19 cellular contexts compared by ENCODE assay signal in the genomic region with DNA sequence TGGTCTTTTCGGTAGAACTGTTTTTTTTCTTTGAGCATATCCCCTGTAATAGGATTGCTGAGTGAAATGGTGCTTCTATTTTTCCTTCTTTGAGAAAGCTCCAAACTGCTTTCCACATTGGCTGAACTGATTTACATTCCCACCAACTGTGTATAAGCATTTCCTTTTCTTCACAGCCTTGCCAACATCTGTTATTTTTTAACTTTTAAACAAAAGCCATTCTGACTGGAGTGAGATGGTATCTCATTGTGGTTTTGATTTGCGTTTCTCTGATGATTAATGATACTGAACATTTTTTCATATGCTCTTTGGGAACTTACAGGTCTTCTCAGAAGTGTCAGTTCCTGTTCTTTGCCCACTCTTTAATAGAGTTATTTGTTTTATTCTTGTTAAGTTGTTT.
DNase-seq lines count a peak whose midpoint lies in the region; ATAC-seq and TF ChIP-seq lines count a peak whose summit lies in the region.
"Had no signal": no experiment of that assay in that cellular context is flagged by ENCODE, and none has a peak within 500 bp of the region (broad histone marks: within the 10 kb centered on the region; RNA-seq: fewer than 3 reads in every experiment).

No MANE protein-coding gene starts in this region.

- DNase-seq in A172 (ENCODE audit: low spot score) = peak; percentile 11
- DNase-seq in H4 (ENCODE audit: low spot score) = peak; percentile 27
- peak; percentile 63 for DNase-seq in fibroblast of the conjunctiva (ENCODE audit: low read depth)
- DNase-seq in left ventricle myocardium inferior = no peak
- no peak for DNase-seq in NK-92 (lab: John Stamatoyannopoulos, UW; ENCODE audit: unreplicated experiment)
- DNase-seq: activated T-cell treated with anti-CD3 and anti-CD28 coated beads for 4 hours; colonic mucosa; COR-L47; esophagus squamous epithelium; midbrain; NCI-H1436; NCI-H524 treated with DMSO at 0.1 percent for 48 hours; occipital lobe; small intestine; stimulated activated naive CD8-positive, alpha-beta T cell treated with anti-CD3 and anti-CD28 coated beads, Interleukin-15, Interleukin-2, amounts not matched to agents 100 U/mL and 50 U/mL, for 24 hours had no signal

- H3K27me3 ChIP-seq in left ventricle myocardium inferior (ENCODE audit: low read depth) = no peaks in the 10 kb centered on the region
- H3K27me3 ChIP-seq: colonic mucosa, esophagus squamous epithelium, vagina had no signal

- ATAC-seq in SK-N-SH treated with all-trans-retinoic acid at 6 μM for 48 hours (peak; percentile 40; the same call in 1 of the 3 replicates), GM19455 (IDR thresholded peaks at IDR 0.05; ENCODE audit: unreplicated experiment) (no peak), esophagus mucosa (no peak)
- ATAC-seq: stimulated activated naive CD8-positive, alpha-beta T cell treated with anti-CD3 and anti-CD28 coated beads, Interleukin-15, Interleukin-2, amounts not matched to agents 100 U/mL and 50 U/mL, for 24 hours had no signal

- H3K4me1 ChIP-seq in left ventricle myocardium inferior = no peaks in the 10 kb centered on the region
- H3K4me1 ChIP-seq: colonic mucosa, esophagus squamous epithelium, vagina had no signal

- H3K36me3 ChIP-seq in left ventricle myocardium inferior = no peaks in the 10 kb centered on the region
- H3K36me3 ChIP-seq: colonic mucosa, esophagus squamous epithelium, vagina had no signal

- H3K4me3 ChIP-seq in left ventricle myocardium inferior = no peak overlapping the region
- H3K4me3 ChIP-seq: colonic mucosa, esophagus squamous epithelium, vagina had no signal

- no peak overlapping the region for H3K27ac ChIP-seq in left ventricle myocardium inferior (replicated peaks)
- H3K27ac ChIP-seq: colonic mucosa, esophagus squamous epithelium, vagina had no signal

- H3K9me3 ChIP-seq in left ventricle myocardium inferior (replicated peaks) = peaks cover 22% of the 10 kb centered on the region
- H3K9me3 ChIP-seq: colonic mucosa, esophagus squamous epithelium, vagina had no signal

- TF ChIP-seq CTCF in left ventricle myocardium inferior (IDR thresholded peaks at IDR 0.05; ENCODE audit: borderline replicate concordance) = no peak

- intact Hi-C loops in left ventricle myocardium inferior (cut with micrococcal nuclease) = no loop called here

TF ChIP-seq in SK-N-SH treated with all-trans-retinoic acid at 6 μM for 48 hours, 23 proteins besides CTCF, POLR2A, EP300 and RAD21:
- TF ChIP-seq BACH2 (CRISPR knock-in tag; IDR thresholded peaks at IDR 0.05; ENCODE audit: borderline replicate concordance) (no peak), ZC3H10 (CRISPR knock-in tag; IDR thresholded peaks at IDR 0.05) (no peak), OSR1 (CRISPR knock-in tag; IDR thresholded peaks at IDR 0.05) (no peak), PPARA (CRISPR knock-in tag; IDR thresholded peaks at IDR 0.05; ENCODE audit: borderline replicate concordance) (no peak), ZFP30 (CRISPR knock-in tag; IDR thresholded peaks at IDR 0.05) (no peak), ARNTL (CRISPR knock-in tag; IDR thresholded peaks at IDR 0.05; ENCODE audit: borderline replicate concordance, low read depth) (no peak), RARB (CRISPR knock-in tag; IDR thresholded peaks at IDR 0.05) (no peak), SNAI2 (CRISPR knock-in tag; IDR thresholded peaks at IDR 0.05) (no peak), ZFP3 (CRISPR knock-in tag; IDR thresholded peaks at IDR 0.05) (no peak), ZNF70 (CRISPR knock-in tag; IDR thresholded peaks at IDR 0.05) (no peak), ISL1 (CRISPR knock-in tag; IDR thresholded peaks at IDR 0.05) (no peak), TCF4 (CRISPR knock-in tag; IDR thresholded peaks at IDR 0.05; ENCODE audit: borderline replicate concordance) (no peak), TOX (CRISPR knock-in tag; IDR thresholded peaks at IDR 0.05; ENCODE audit: borderline replicate concordance) (no peak), ZNF8 (CRISPR knock-in tag; IDR thresholded peaks at IDR 0.05) (no peak), ESRRG (CRISPR knock-in tag; IDR thresholded peaks at IDR 0.05) (no peak)
- TF ChIP-seq, protein P1, sequence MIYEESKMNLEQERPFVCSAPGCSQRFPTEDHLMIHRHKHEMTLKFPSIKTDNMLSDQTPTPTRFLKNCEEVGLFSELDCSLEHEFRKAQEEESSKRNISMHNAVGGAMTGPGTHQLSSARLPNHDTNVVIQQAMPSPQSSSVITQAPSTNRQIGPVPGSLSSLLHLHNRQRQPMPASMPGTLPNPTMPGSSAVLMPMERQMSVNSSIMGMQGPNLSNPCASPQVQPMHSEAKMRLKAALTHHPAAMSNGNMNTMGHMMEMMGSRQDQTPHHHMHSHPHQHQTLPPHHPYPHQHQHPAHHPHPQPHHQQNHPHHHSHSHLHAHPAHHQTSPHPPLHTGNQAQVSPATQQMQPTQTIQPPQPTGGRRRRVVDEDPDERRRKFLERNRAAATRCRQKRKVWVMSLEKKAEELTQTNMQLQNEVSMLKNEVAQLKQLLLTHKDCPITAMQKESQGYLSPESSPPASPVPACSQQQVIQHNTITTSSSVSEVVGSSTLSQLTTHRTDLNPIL (CRISPR knock-in tag; IDR thresholded peaks at IDR 0.05; ENCODE audit: low read depth) = no peak
- TF ChIP-seq, protein P2, sequence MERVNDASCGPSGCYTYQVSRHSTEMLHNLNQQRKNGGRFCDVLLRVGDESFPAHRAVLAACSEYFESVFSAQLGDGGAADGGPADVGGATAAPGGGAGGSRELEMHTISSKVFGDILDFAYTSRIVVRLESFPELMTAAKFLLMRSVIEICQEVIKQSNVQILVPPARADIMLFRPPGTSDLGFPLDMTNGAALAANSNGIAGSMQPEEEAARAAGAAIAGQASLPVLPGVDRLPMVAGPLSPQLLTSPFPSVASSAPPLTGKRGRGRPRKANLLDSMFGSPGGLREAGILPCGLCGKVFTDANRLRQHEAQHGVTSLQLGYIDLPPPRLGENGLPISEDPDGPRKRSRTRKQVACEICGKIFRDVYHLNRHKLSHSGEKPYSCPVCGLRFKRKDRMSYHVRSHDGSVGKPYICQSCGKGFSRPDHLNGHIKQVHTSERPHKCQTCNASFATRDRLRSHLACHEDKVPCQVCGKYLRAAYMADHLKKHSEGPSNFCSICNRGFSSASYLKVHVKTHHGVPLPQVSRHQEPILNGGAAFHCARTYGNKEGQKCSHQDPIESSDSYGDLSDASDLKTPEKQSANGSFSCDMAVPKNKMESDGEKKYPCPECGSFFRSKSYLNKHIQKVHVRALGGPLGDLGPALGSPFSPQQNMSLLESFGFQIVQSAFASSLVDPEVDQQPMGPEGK (CRISPR knock-in tag; IDR thresholded peaks at IDR 0.05; ENCODE audit: borderline replicate concordance) = no peak

Comparison
In these comparisons a context has a peak if more than half of its experiments do, and no peak if none do; other contexts are left out.
1. DNase-seq: peak in A172 (single experiment), H4 (single experiment) and fibroblast of the conjunctiva (single experiment); none in left ventricle myocardium inferior (single experiment) and NK-92 (single experiment).